ENCODE assay signal across 8 cellular contexts in genomic region chr3:51941798-51942602, GRCh38. TPM values are rescaled to one million over a fixed set of nuclear protein-coding genes. Genes with fewer than 3 reads are reported as not detected.
DNase-seq lines count a peak whose midpoint lies in the region; ATAC-seq lines count a peak whose summit lies in the region.

TSS of gene PARP3 (plus strand) at chr3:51942363. CDS start at chr3:51943356, 993 bp downstream.
TSS of gene RRP9 (minus strand) at chr3:51941904. CDS start at chr3:51941867, 37 bp downstream.

- H3K27ac Mint-ChIP-seq in activated CD4-positive, alpha-beta T cell treated with anti-CD3 and anti-CD28 coated beads, Interleukin-2, amount 10 ng/mL, durations not matched to agents 7 days and 5 days = peak within 1 kb of the TSS; percentile 92

- peaks cover 0 to 46% (median 38%) of the 10 kb centered on the region in 11 experiments; a peak in 16 of 22 replicates for H4K20me1 ChIP-seq in BLaER1 treated with 17β-estradiol and CSF1 and Interleukin-3, amounts not matched to agents 10 nM and 100 nM

- peak within 1 kb of the TSS; percentile 81 to 94 (median 89) for H3K27ac ChIP-seq in BLaER1 treated with 17β-estradiol and CSF1 and Interleukin-3, amounts not matched to agents 10 nM and 100 nM

- peak; percentile 99 for DNase-seq in GM19240 (ENCODE audit: insufficient read length, low spot score)
- DNase-seq in NCI-H526 treated with DMSO at 0.1 percent for 48 hours (lab: John Stamatoyannopoulos, UW) = peak; percentile 98
- peak; percentile 100 for DNase-seq in activated CD4-positive, alpha-beta T cell treated with anti-CD3 and anti-CD28 coated beads, Interleukin-2, amount 10 ng/mL, durations not matched to agents 7 days and 5 days
- DNase-seq in cortex of kidney (lab: John Stamatoyannopoulos, UW) = peak; percentile 81
- peak; percentile 100 for DNase-seq in left kidney (ENCODE audit: low read depth, low spot score)
- peak; percentile 100 for DNase-seq in stimulated activated CD4-positive, alpha-beta T cell treated with anti-CD3 and anti-CD28 coated beads, Interleukin-2, amount 100 ng/mL, for 4 hours (ENCODE audit: low read depth)

- peaks cover 13% of the 10 kb centered on the region for H3K36me3 Mint-ChIP-seq in activated CD4-positive, alpha-beta T cell treated with anti-CD3 and anti-CD28 coated beads, Interleukin-2, amount 10 ng/mL, durations not matched to agents 7 days and 5 days (ENCODE audit: low read depth)

- peak within 1 kb of the TSS; percentile 92 for H3K4me3 Mint-ChIP-seq in activated CD4-positive, alpha-beta T cell treated with anti-CD3 and anti-CD28 coated beads, Interleukin-2, amount 10 ng/mL, durations not matched to agents 7 days and 5 days

- H3K27me3 Mint-ChIP-seq in activated CD4-positive, alpha-beta T cell treated with anti-CD3 and anti-CD28 coated beads, Interleukin-2, amount 10 ng/mL, durations not matched to agents 7 days and 5 days = no peaks in the 10 kb centered on the region

- H3K4me2 ChIP-seq in BLaER1 treated with 17β-estradiol and CSF1 and Interleukin-3, amounts not matched to agents 10 nM and 100 nM = peak within 1 kb of the TSS; percentile 91 to 98 (median 96)

- peak within 1 kb of the TSS; percentile 76 to 97 (median 90) for H3K4me3 ChIP-seq in BLaER1 treated with 17β-estradiol and CSF1 and Interleukin-3, amounts not matched to agents 10 nM and 100 nM

- H3K4me1 ChIP-seq in BLaER1 treated with 17β-estradiol and CSF1 and Interleukin-3, amounts not matched to agents 10 nM and 100 nM = peaks cover 36 to 52% (median 46%) of the 10 kb centered on the region in 10 experiments

- peaks cover 19 to 36% (median 26%) of the 10 kb centered on the region in 11 experiments for H3K36me3 ChIP-seq in BLaER1 treated with 17β-estradiol and CSF1 and Interleukin-3, amounts not matched to agents 10 nM and 100 nM

- POLR2A ChIA-PET in activated CD4-positive, alpha-beta T cell treated with anti-CD3 and anti-CD28 coated beads, Interleukin-2, amount 10 ng/mL, durations not matched to agents 7 days and 5 days (lab: Charles Lee) = interaction anchor here (1.0 kb wide), 1 partner anchor 54 kb away, joined by 3 read pairs; the partner anchor contains the start of gene RPL29

- H3K27me3 ChIP-seq in BLaER1 treated with 17β-estradiol and CSF1 and Interleukin-3, amounts not matched to agents 10 nM and 100 nM = no peaks in the 10 kb centered on the region

- H3K9ac ChIP-seq in BLaER1 treated with 17β-estradiol and CSF1 and Interleukin-3, amounts not matched to agents 10 nM and 100 nM = peak within 1 kb of the TSS; percentile 80 to 94 (median 87)

- peaks cover 45% of the 10 kb centered on the region for H3K4me1 Mint-ChIP-seq in activated CD4-positive, alpha-beta T cell treated with anti-CD3 and anti-CD28 coated beads, Interleukin-2, amount 10 ng/mL, durations not matched to agents 7 days and 5 days

- no peaks in the 10 kb centered on the region for H3K9me3 Mint-ChIP-seq in activated CD4-positive, alpha-beta T cell treated with anti-CD3 and anti-CD28 coated beads, Interleukin-2, amount 10 ng/mL, durations not matched to agents 7 days and 5 days

- CTCF ChIA-PET in activated CD4-positive, alpha-beta T cell treated with anti-CD3 and anti-CD28 coated beads, Interleukin-2, amount 10 ng/mL, durations not matched to agents 7 days and 5 days (lab: Charles Lee) = interaction anchor here (0.6 to 3.4 kb wide), 41 partner anchors 9 to 506 kb away, joined by 3 to 46 read pairs (median 4); partner anchors contain the start of genes ABHD14A, ABHD14B, ACY1 and DUSP7

- H3K9me3 ChIP-seq in BLaER1 treated with 17β-estradiol and CSF1 and Interleukin-3, amounts not matched to agents 10 nM and 100 nM (replicated peaks in 1 of 11) = no peaks in the 10 kb centered on the region

- peak; percentile 83 for ATAC-seq in HG03469 (IDR thresholded peaks at IDR 0.05; ENCODE audit: unreplicated experiment)

RNA-seq across cellular contexts. Expression of gene PARP3, which starts in this region (rescaled TPM):
- 10 to 100 TPM; 22.1 to 22.9 TPM for total RNA-seq in activated CD4-positive, alpha-beta T cell treated with anti-CD3 and anti-CD28 coated beads, Interleukin-2, amount 10 ng/mL, durations not matched to agents 7 days and 5 days

RNA-seq across cellular contexts. Expression of gene RRP9, which starts in this region (rescaled TPM):
- 10 to 100 TPM; 24.3 to 25.1 TPM for total RNA-seq in activated CD4-positive, alpha-beta T cell treated with anti-CD3 and anti-CD28 coated beads, Interleukin-2, amount 10 ng/mL, durations not matched to agents 7 days and 5 days

Comparison
In these comparisons a context has a peak if more than half of its experiments do, and no peak if none do; other contexts are left out.
1. Peak in every context shown above with its lines: DNase-seq, ATAC-seq, H3K4me3 ChIP-seq and H3K27ac ChIP-seq.